12 cellular contexts compared by ENCODE assay signal in genomic region chr1:94739521-94740061, GRCh38.
DNase-seq lines count a peak whose midpoint lies in the region; ATAC-seq and TF ChIP-seq lines count a peak whose summit lies in the region.
"Had no signal": no experiment of that assay in that cellular context is flagged by ENCODE, and none has a peak within 500 bp of the region (broad histone marks: within the 10 kb centered on the region; RNA-seq: fewer than 3 reads in every experiment).

No MANE protein-coding gene starts in this region.

- no peaks in the 10 kb centered on the region for H3K9me3 ChIP-seq in heart left ventricle

- CTCF ChIA-PET in WTC11 (lab: Charles Lee) = no interaction called here

- WGBS in heart left ventricle, 4 donors = 66 to 73% (median 72%) methylated on average over 6 to 7 of the region's 7 CpGs

- POLR2A ChIA-PET in WTC11 (lab: Charles Lee) = no interaction called here

- ATAC-seq in heart left ventricle (peak; percentile 23 to 74 (median 38)), WTC11 (no peak), HG02759 (IDR thresholded peaks at IDR 0.05; ENCODE audit: unreplicated experiment) (no peak)

- H3K4me1 ChIP-seq in heart left ventricle = peaks cover 0 to 52% (median 10%) of the 10 kb centered on the region in 12 donors

- no peaks in the 10 kb centered on the region for H3K27me3 ChIP-seq in heart left ventricle
- H3K27me3 ChIP-seq in brain microvascular endothelial cell (replicated peaks) = no peaks in the 10 kb centered on the region

- DNase-seq in heart left ventricle (no peak), cardiac septum (ENCODE audit: low spot score) (no peak), brain microvascular endothelial cell (peak; percentile 72), iris pigment epithelial cell (ENCODE audit: low read depth) (peak; percentile 87), SKM-1 treated with dmso at 0.1 percent for 144 hours (lab: John Stamatoyannopoulos, UW; ENCODE audit: unreplicated experiment) (no peak), WTC11 (ENCODE audit: low spot score) (no peak)
- no peak for DNase-seq in stimulated activated CD4-positive, alpha-beta T cell treated with anti-CD3 and anti-CD28 coated beads, Interleukin-15, amount 100 ng/mL, for 24 hours
- DNase-seq: anterior cingulate cortex, NCI-H345 had no signal

- H3K27me3 Mint-ChIP-seq in WTC11 (ENCODE audit: low read depth) = no peaks in the 10 kb centered on the region
- H3K27me3 Mint-ChIP-seq: type B pancreatic cell had no signal

- in situ Hi-C loops in brain microvascular endothelial cell (cut with HindIII; ENCODE audit: low pct_ligation_motif_present, low sequenced_read_pairs) = no loop called here

- TF ChIP-seq CTCF in heart left ventricle (IDR thresholded peaks at IDR 0.05) (no peak), brain microvascular endothelial cell (IDR thresholded peaks at IDR 0.05; ENCODE audit: low read depth, low read length, missing control alignments) (no peak), WTC11 (IDR thresholded peaks at IDR 0.05) (no peak)

- no peaks in the 10 kb centered on the region for H3K36me3 Mint-ChIP-seq in WTC11

- peaks cover 6% of the 10 kb centered on the region; the same call in 1 of the 2 replicates for H3K9me3 Mint-ChIP-seq in WTC11
- H3K9me3 Mint-ChIP-seq: T-helper 1 cell treated with Interleukin-12 subunit alpha and Interleukin-12 subunit beta and Interleukin-4 antibody, amounts not matched to agents 30 μg/mL and 1 μg/mL, for 36 hours; type B pancreatic cell had no signal

- intact Hi-C loops in heart left ventricle (cut with DNase I) = no loop called here
- intact Hi-C loops in cardiac septum (cut with DNase I) = loop anchor here (5.0 kb wide), 2 partner anchors 63 to 197 kb away; partner anchors contain the start of gene F3

- H3K36me3 ChIP-seq in heart left ventricle (no peaks in the 10 kb centered on the region), brain microvascular endothelial cell (replicated peaks) (no peaks in the 10 kb centered on the region)

- H3K4me3 ChIP-seq in heart left ventricle (no peak overlapping the region), brain microvascular endothelial cell (ENCODE audit: low read depth, low read length) (no peak overlapping the region)

- TF ChIP-seq POLR2A in heart left ventricle (IDR thresholded peaks at IDR 0.05) = no peak

- H3K4me3 Mint-ChIP-seq in WTC11 = no peak overlapping the region
- H3K4me3 Mint-ChIP-seq: T-helper 1 cell treated with Interleukin-12 subunit alpha and Interleukin-12 subunit beta and Interleukin-4 antibody, amounts not matched to agents 30 μg/mL and 1 μg/mL, for 36 hours; type B pancreatic cell had no signal

- H3K4me1 Mint-ChIP-seq in WTC11 = peaks cover 27% of the 10 kb centered on the region

- peak overlapping the region in 1 of 12 donors; percentile 9 for H3K27ac ChIP-seq in heart left ventricle
- H3K27ac ChIP-seq in brain microvascular endothelial cell = peak overlapping the region; percentile 65

- no peak overlapping the region for H3K27ac Mint-ChIP-seq in WTC11
- H3K27ac Mint-ChIP-seq: T-helper 1 cell treated with Interleukin-12 subunit alpha and Interleukin-12 subunit beta and Interleukin-4 antibody, amounts not matched to agents 30 μg/mL and 1 μg/mL, for 36 hours; type B pancreatic cell had no signal

TF ChIP-seq in WTC11, 78 proteins besides CTCF, POLR2A, EP300 and RAD21:
- TF ChIP-seq, protein P1, sequence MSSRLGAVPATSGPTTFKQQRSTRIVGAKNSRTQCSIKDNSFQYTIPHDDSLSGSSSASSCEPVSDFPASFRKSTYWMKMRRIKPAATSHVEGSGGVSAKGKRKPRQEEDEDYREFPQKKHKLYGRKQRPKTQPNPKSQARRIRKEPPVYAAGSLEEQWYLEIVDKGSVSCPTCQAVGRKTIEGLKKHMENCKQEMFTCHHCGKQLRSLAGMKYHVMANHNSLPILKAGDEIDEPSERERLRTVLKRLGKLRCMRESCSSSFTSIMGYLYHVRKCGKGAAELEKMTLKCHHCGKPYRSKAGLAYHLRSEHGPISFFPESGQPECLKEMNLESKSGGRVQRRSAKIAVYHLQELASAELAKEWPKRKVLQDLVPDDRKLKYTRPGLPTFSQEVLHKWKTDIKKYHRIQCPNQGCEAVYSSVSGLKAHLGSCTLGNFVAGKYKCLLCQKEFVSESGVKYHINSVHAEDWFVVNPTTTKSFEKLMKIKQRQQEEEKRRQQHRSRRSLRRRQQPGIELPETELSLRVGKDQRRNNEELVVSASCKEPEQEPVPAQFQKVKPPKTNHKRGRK (CRISPR knock-in tag; IDR thresholded peaks at IDR 0.05; ENCODE audit: borderline replicate concordance) = no peak
- TF ChIP-seq USF2 (CRISPR knock-in tag; IDR thresholded peaks at IDR 0.05) = no peak
- TF ChIP-seq CDX4 (CRISPR knock-in tag; IDR thresholded peaks at IDR 0.05; ENCODE audit: borderline replicate concordance) = no peak
- no peak for TF ChIP-seq TCF7 (CRISPR knock-in tag; IDR thresholded peaks at IDR 0.05; ENCODE audit: low read depth)
- TF ChIP-seq, protein P2, sequence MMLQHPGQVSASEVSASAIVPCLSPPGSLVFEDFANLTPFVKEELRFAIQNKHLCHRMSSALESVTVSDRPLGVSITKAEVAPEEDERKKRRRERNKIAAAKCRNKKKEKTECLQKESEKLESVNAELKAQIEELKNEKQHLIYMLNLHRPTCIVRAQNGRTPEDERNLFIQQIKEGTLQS (CRISPR knock-in tag; conservative IDR thresholded peaks at IDR 0.05) = no peak
- TF ChIP-seq ZNF138 (CRISPR knock-in tag; conservative IDR thresholded peaks at IDR 0.05) = no peak
- TF ChIP-seq, protein P3, sequence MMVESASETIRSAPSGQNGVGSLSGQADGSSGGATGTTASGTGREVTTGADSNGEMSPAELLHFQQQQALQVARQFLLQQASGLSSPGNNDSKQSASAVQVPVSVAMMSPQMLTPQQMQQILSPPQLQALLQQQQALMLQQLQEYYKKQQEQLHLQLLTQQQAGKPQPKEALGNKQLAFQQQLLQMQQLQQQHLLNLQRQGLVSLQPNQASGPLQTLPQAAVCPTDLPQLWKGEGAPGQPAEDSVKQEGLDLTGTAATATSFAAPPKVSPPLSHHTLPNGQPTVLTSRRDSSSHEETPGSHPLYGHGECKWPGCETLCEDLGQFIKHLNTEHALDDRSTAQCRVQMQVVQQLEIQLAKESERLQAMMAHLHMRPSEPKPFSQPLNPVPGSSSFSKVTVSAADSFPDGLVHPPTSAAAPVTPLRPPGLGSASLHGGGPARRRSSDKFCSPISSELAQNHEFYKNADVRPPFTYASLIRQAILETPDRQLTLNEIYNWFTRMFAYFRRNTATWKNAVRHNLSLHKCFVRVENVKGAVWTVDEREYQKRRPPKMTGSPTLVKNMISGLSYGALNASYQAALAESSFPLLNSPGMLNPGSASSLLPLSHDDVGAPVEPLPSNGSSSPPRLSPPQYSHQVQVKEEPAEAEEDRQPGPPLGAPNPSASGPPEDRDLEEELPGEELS (CRISPR knock-in tag; IDR thresholded peaks at IDR 0.05) = no peak
- TF ChIP-seq GTF2I (CRISPR knock-in tag; conservative IDR thresholded peaks at IDR 0.05) = no peak
- no peak for TF ChIP-seq EMX1 (CRISPR knock-in tag; IDR thresholded peaks at IDR 0.05)

Comparison
In these comparisons a context has a peak if more than half of its experiments do, and no peak if none do; other contexts are left out.
1. ATAC-seq: peak in heart left ventricle (4 of 4); none in WTC11 (single experiment) and HG02759 (single experiment).
2. DNase-seq: peak in brain microvascular endothelial cell (single experiment) and iris pigment epithelial cell (single experiment); none in heart left ventricle (0 of 5), cardiac septum (single experiment), stimulated activated CD4-positive, alpha-beta T cell treated with anti-CD3 and anti-CD28 coated beads, Interleukin-15, amount 100 ng/mL, for 24 hours (single experiment), SKM-1 treated with dmso at 0.1 percent for 144 hours (single experiment) and WTC11 (single experiment).